2 cellular contexts compared by ENCODE assay signal in the genomic region with DNA sequence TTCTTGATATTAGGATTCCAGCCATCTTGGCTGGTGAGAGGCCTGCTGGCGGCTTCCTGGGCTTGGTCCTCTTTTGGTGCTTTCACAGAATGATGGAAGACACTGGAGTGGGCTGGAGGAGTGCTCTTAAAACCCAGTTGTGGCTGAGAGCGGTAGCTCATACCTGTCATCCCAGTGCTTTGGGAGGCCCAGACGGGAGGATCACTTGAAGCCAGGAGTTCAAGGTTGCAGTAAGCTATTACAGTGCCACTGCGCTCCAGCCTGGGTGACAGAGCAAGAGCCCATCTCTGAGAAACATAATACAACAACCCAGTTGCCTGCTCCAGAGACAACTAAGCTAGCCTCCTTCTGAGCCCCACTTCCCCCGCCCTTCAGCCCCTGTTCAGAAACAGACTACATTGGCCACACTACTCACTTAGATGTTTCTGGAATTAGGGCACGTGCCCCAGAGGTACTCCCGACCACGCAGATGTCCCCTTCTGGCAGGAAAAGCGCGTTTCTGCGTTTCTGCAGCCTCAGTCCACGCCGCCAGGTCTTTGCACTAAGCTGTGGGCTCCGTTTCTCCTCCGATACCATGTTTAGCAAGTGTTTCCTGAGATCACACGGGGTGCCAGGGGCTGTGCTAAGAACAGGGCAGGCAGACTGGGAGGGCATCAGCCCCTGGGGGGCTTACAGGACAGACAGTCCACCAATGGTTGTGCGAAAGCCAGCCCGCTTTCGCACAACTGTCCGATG.
TF ChIP-seq lines count a peak whose summit lies in the region.

No MANE protein-coding gene starts in this region.

TF ChIP-seq in GM12878, 131 proteins besides CTCF, POLR2A, EP300 and RAD21 (continued from another document and continues in another):
- TF ChIP-seq NFYA (IDR thresholded peaks at IDR 0.05; ENCODE audit: borderline replicate concordance, low read depth, low read length) (no peak), SRF (IDR thresholded peaks at IDR 0.05; ENCODE audit: low read depth in 2 of 2, low read length in 2 of 2) (peak in 1 of 2 experiments; percentile 34; a peak in 1 of 4 replicates), YY1 (IDR thresholded peaks at IDR 0.05; ENCODE audit: low read depth, low read length) (peak; percentile 73), BHLHE40 (IDR thresholded peaks at IDR 0.05; ENCODE audit: borderline replicate concordance in 1 of 2, low read depth in 2 of 2, low read length in 1 of 2) (peak; percentile 80 to 83), MXI1 (IDR thresholded peaks at IDR 0.05; ENCODE audit: low read depth, low read length) (peak; percentile 62; the same call in 1 of the 2 replicates), IKZF1 (conservative IDR thresholded peaks at IDR 0.05) (0 out of 2 replicates have a peak, but pooled peaks have one; percentile 16), IRF4 (IDR thresholded peaks at IDR 0.05; ENCODE audit: low read depth, low read length) (no peak; the same call in 1 of the 2 replicates), RCOR1 (conservative IDR thresholded peaks at IDR 0.05; ENCODE audit: low read depth, low read length) (no peak), GATAD2B (conservative IDR thresholded peaks at IDR 0.05; ENCODE audit: low read depth) (no peak; the same call in 1 of the 2 replicates), MLLT1 (IDR thresholded peaks at IDR 0.05) (peak; percentile 51; the same call in 1 of the 2 replicates), NFIC (IDR thresholded peaks at IDR 0.05; ENCODE audit: low read depth, low read length) (no peak), CREB1 (IDR thresholded peaks at IDR 0.05; ENCODE audit: low read depth) (no peak), POLR2AphosphoS2 (IDR thresholded peaks at IDR 0.05; ENCODE audit: low read depth, low read length) (no peak; the same call in 1 of the 2 replicates), BACH1 (IDR thresholded peaks at IDR 0.05; ENCODE audit: borderline replicate concordance) (peak; percentile 75; the same call in 1 of the 2 replicates), MAX (IDR thresholded peaks at IDR 0.05; ENCODE audit: low read depth, low read length) (peak; percentile 49; the same call in 1 of the 2 replicates), SMAD5 (IDR thresholded peaks at IDR 0.05; ENCODE audit: low read depth) (0 out of 2 replicates have a peak, but pooled peaks have one; percentile 33), CBFB (IDR thresholded peaks at IDR 0.05; ENCODE audit: low read depth) (no peak), ETV6 (conservative IDR thresholded peaks at IDR 0.05 in 1 of 2, IDR thresholded peaks at IDR 0.05 in 1 of 2; ENCODE audit: borderline replicate concordance in 1 of 2, low read depth in 1 of 2) (0 out of 4 replicates have a peak, but pooled peaks of 1 of the 2 experiments have one; percentile 8), HDAC2 (IDR thresholded peaks at IDR 0.05) (no peak), ATF7 (IDR thresholded peaks at IDR 0.05; ENCODE audit: low read depth) (no peak), EED (IDR thresholded peaks at IDR 0.05; ENCODE audit: low read depth) (0 out of 2 replicates have a peak, but pooled peaks have one; percentile 21), USF1 (IDR thresholded peaks at IDR 0.05; ENCODE audit: borderline replicate concordance, extremely low read length, insufficient read depth, low read depth, low read length) (peak; percentile 33), FOS (IDR thresholded peaks at IDR 0.05; ENCODE audit: borderline replicate concordance, extremely low read depth, insufficient read length) (no peak), BCL11A (IDR thresholded peaks at IDR 0.05; ENCODE audit: low read depth, low read length) (no peak)
- TF ChIP-seq, protein P1, sequence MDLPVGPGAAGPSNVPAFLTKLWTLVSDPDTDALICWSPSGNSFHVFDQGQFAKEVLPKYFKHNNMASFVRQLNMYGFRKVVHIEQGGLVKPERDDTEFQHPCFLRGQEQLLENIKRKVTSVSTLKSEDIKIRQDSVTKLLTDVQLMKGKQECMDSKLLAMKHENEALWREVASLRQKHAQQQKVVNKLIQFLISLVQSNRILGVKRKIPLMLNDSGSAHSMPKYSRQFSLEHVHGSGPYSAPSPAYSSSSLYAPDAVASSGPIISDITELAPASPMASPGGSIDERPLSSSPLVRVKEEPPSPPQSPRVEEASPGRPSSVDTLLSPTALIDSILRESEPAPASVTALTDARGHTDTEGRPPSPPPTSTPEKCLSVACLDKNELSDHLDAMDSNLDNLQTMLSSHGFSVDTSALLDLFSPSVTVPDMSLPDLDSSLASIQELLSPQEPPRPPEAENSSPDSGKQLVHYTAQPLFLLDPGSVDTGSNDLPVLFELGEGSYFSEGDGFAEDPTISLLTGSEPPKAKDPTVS (IDR thresholded peaks at IDR 0.05; ENCODE audit: low read depth, low read length) = peak; percentile 64; the same call in 1 of the 2 replicates

TF ChIP-seq in HEK293T, 16 proteins besides CTCF, POLR2A, EP300 and RAD21 (continued from another document):
- TF ChIP-seq ARNT (IDR thresholded peaks at IDR 0.05) (no peak), NFRKB (IDR thresholded peaks at IDR 0.05) (no peak), SP1 (IDR thresholded peaks at IDR 0.05) (no peak), SUZ12 (IDR thresholded peaks at IDR 0.05) (no peak)
